Comparison of ENCODE assay signal across 18 cellular contexts in genomic region chr2:27736890-27737204, GRCh38. TPM values are rescaled to one million over a fixed set of nuclear protein-coding genes. Genes with fewer than 3 reads are reported as not detected.
DNase-seq lines count a peak whose midpoint lies in the region; ATAC-seq, FAIRE-seq and TF ChIP-seq lines count a peak whose summit lies in the region.
"Had no signal": no experiment of that assay in that cellular context is flagged by ENCODE, and none has a peak within 500 bp of the region (broad histone marks: within the 10 kb centered on the region; RNA-seq: fewer than 3 reads in every experiment).

No MANE protein-coding gene starts in this region.

- no peak overlapping the region for H3K27ac ChIP-seq in CD4-positive, alpha-beta memory T cell (ENCODE audit: low read depth, low read length)
- H3K27ac ChIP-seq in body of pancreas (peak overlapping the region in 3 of 4 donors; percentile 55 to 90 (median 87)), lung (ENCODE audit: low read depth in 1 of 2, low read length in 1 of 2) (peak overlapping the region; percentile 29 to 94), smooth muscle cell (ENCODE audit: low read depth) (peak overlapping the region; percentile 86)

- H3K27ac Mint-ChIP-seq in CD4-positive, alpha-beta memory T cell: peak overlapping the region in 2 of 7 donors; percentile 47 to 77
- H3K27ac Mint-ChIP-seq in activated T-helper 2 cell treated with anti-CD3 and anti-CD28 coated beads, Interferon-gamma antibody, Interleukin-2, Interleukin-4, amounts not matched to agents 10 μg/mL and 5 μg/mL and 100 μg/mL, durations not matched to agents 14 hours and 24 hours and 36 hours: no peak overlapping the region
- H3K27ac Mint-ChIP-seq: IgD-negative memory B cell had no signal

- H3F3A ChIP-seq in smooth muscle cell (ENCODE audit: low read depth): peaks cover 13% of the 10 kb centered on the region

- POLR2A ChIA-PET in CD4-positive, alpha-beta memory T cell (lab: Charles Lee; ENCODE audit: partially characterized antibody): no interaction called here

- CTCF ChIA-PET in CD4-positive, alpha-beta memory T cell (lab: Charles Lee; ENCODE audit: partially characterized antibody): interaction anchor here (2.2 kb wide), 1 partner anchor 14 kb away, joined by 6 read pairs; no protein-coding TSS in a partner anchor

- H3K9me3 ChIP-seq in CD4-positive, alpha-beta memory T cell (ENCODE audit: control insufficient read depth in 1 of 2, low read length in 2 of 2): no peaks in the 10 kb centered on the region
- H3K9me3 ChIP-seq in body of pancreas (no peaks in the 10 kb centered on the region), lung (ENCODE audit: control insufficient read depth in 2 of 2, insufficient read depth in 1 of 2, low read length in 1 of 2) (no peaks in the 10 kb centered on the region), smooth muscle cell (replicated peaks; ENCODE audit: low read depth) (no peaks in the 10 kb centered on the region)

- peaks cover 3 to 14% (median 9%) of the 10 kb centered on the region in 4 donors for H3K4me1 Mint-ChIP-seq in CD4-positive, alpha-beta memory T cell
- peaks cover 7% of the 10 kb centered on the region for H3K4me1 Mint-ChIP-seq in activated T-helper 2 cell treated with anti-CD3 and anti-CD28 coated beads, Interferon-gamma antibody, Interleukin-2, Interleukin-4, amounts not matched to agents 10 μg/mL and 5 μg/mL and 100 μg/mL, durations not matched to agents 14 hours and 24 hours and 36 hours (ENCODE audit: low read depth)
- H3K4me1 Mint-ChIP-seq: central memory CD8-positive, alpha-beta T cell had no signal

- TF ChIP-seq CTCF in body of pancreas (IDR thresholded peaks at IDR 0.05) (no peak), lung (IDR thresholded peaks at IDR 0.05; ENCODE audit: control extremely low read depth, extremely low read depth) (no peak), smooth muscle cell (IDR thresholded peaks at IDR 0.05; ENCODE audit: borderline replicate concordance, insufficient read depth, poor library complexity, severe bottlenecking) (no peak), D721Med (IDR thresholded peaks at IDR 0.05; ENCODE audit: insufficient read depth, missing control alignments) (no peak)

- no peaks in the 10 kb centered on the region for H3K36me3 Mint-ChIP-seq in CD4-positive, alpha-beta memory T cell
- no peaks in the 10 kb centered on the region for H3K36me3 Mint-ChIP-seq in activated T-helper 2 cell treated with anti-CD3 and anti-CD28 coated beads, Interferon-gamma antibody, Interleukin-2, Interleukin-4, amounts not matched to agents 10 μg/mL and 5 μg/mL and 100 μg/mL, durations not matched to agents 14 hours and 24 hours and 36 hours (ENCODE audit: low read depth)
- H3K36me3 Mint-ChIP-seq: activated naive CD4-positive, alpha-beta T cell treated with anti-CD3 and anti-CD28 coated beads, Interleukin-2, amount 50 U/mL, for 72 hours had no signal

- ATAC-seq in body of pancreas (no peak), lung (ENCODE audit: insufficient read depth, low FRiP score) (no peak)
- ATAC-seq: activated naive CD4-positive, alpha-beta T cell treated with anti-CD3 and anti-CD28 coated beads, Interleukin-2, amount 50 U/mL, for 72 hours had no signal

- no peak for DNase-seq in CD4-positive, alpha-beta memory T cell
- no peak for DNase-seq in body of pancreas
- DNase-seq in lung (ENCODE audit: low spot score): no peak
- DNase-seq in smooth muscle cell (lab: John Stamatoyannopoulos, UW; ENCODE audit: unreplicated experiment): no peak
- no peak for DNase-seq in NCI-H226
- DNase-seq in SKM-1 (lab: John Stamatoyannopoulos, UW; ENCODE audit: unreplicated experiment): no peak
- DNase-seq in D721Med (ENCODE audit: insufficient read length, low spot score): no peak
- DNase-seq in activated T-helper 2 cell treated with anti-CD3 and anti-CD28 coated beads, Interferon-gamma antibody, Interleukin-2, Interleukin-4, amounts not matched to agents 10 μg/mL and 5 μg/mL and 100 μg/mL, durations not matched to agents 14 hours and 24 hours and 36 hours (ENCODE audit: low spot score): no peak
- DNase-seq: activated CD8-positive, alpha-beta memory T cell treated with anti-CD3 and anti-CD28 coated beads, Interleukin-2, amount 50 U/mL, for 48 hours; DND-41; GOT3; NCI-H1048; retina; stimulated activated CD4-positive, alpha-beta T cell treated with anti-CD3 and anti-CD28 coated beads, Interleukin-4, amount 100 ng/mL, for 1 hour had no signal

- H3K36me3 ChIP-seq in CD4-positive, alpha-beta memory T cell (ENCODE audit: insufficient read depth, low read length): no peaks in the 10 kb centered on the region
- no peaks in the 10 kb centered on the region for H3K36me3 ChIP-seq in body of pancreas (replicated peaks in 1 of 2; ENCODE audit: insufficient read depth in 1 of 2, low read depth in 2 of 2)
- no peaks in the 10 kb centered on the region for H3K36me3 ChIP-seq in lung (ENCODE audit: control insufficient read depth in 2 of 2, insufficient read depth in 2 of 2, low read length in 2 of 2)
- H3K36me3 ChIP-seq in smooth muscle cell (ENCODE audit: low read depth): no peaks in the 10 kb centered on the region

- H3K4me2 ChIP-seq in smooth muscle cell: no peak overlapping the region

- no peak overlapping the region for H3K4me3 ChIP-seq in CD4-positive, alpha-beta memory T cell (ENCODE audit: low read length in 2 of 2)
- H3K4me3 ChIP-seq in body of pancreas: no peak overlapping the region
- H3K4me3 ChIP-seq in lung: no peak overlapping the region
- no peak overlapping the region for H3K4me3 ChIP-seq in smooth muscle cell

- no peaks in the 10 kb centered on the region for H4K20me1 ChIP-seq in smooth muscle cell (ENCODE audit: low read depth)

- no peak for FAIRE-seq in D721Med (lab: Jason Lieb, UNC)
- FAIRE-seq: frontal cortex had no signal

- 94 to 97% methylated on average over 6 of the region's 6 CpGs for WGBS in body of pancreas, 2 donors
- 98 to 100% methylated on average over 6 of the region's 6 CpGs for WGBS in lung, 2 donors
- 99% methylated on average over 6 of the region's 6 CpGs for WGBS in smooth muscle cell (ENCODE audit: low lambda C conversion rate)

- H3K9me3 Mint-ChIP-seq in CD4-positive, alpha-beta memory T cell: no peaks in the 10 kb centered on the region
- no peaks in the 10 kb centered on the region for H3K9me3 Mint-ChIP-seq in activated T-helper 2 cell treated with anti-CD3 and anti-CD28 coated beads, Interferon-gamma antibody, Interleukin-2, Interleukin-4, amounts not matched to agents 10 μg/mL and 5 μg/mL and 100 μg/mL, durations not matched to agents 14 hours and 24 hours and 36 hours
- H3K9me3 Mint-ChIP-seq: activated naive CD4-positive, alpha-beta T cell treated with anti-CD3 and anti-CD28 coated beads, Interleukin-2, amount 50 U/mL, for 72 hours; central memory CD8-positive, alpha-beta T cell had no signal

- H3K4me3 Mint-ChIP-seq in CD4-positive, alpha-beta memory T cell: peak overlapping the region in 6 of 8 donors; percentile 15 to 59 (median 34)
- no peak overlapping the region for H3K4me3 Mint-ChIP-seq in activated T-helper 2 cell treated with anti-CD3 and anti-CD28 coated beads, Interferon-gamma antibody, Interleukin-2, Interleukin-4, amounts not matched to agents 10 μg/mL and 5 μg/mL and 100 μg/mL, durations not matched to agents 14 hours and 24 hours and 36 hours (ENCODE audit: low read depth)
- H3K4me3 Mint-ChIP-seq: central memory CD8-positive, alpha-beta T cell had no signal

- peak overlapping the region; percentile 48 for H3K9ac ChIP-seq in smooth muscle cell (ENCODE audit: low read depth)

- H2AFZ ChIP-seq in smooth muscle cell (ENCODE audit: low read depth): no peak overlapping the region

- TF ChIP-seq POLR2A in body of pancreas (IDR thresholded peaks at IDR 0.05): no peak

- intact Hi-C loops in CD4-positive, alpha-beta memory T cell (cut with micrococcal nuclease): no loop called here
- intact Hi-C loops in body of pancreas (cut with DNase I): no loop called here
- intact Hi-C loops in activated T-helper 2 cell treated with anti-CD3 and anti-CD28 coated beads, Interferon-gamma antibody, Interleukin-2, Interleukin-4, amounts not matched to agents 10 μg/mL and 5 μg/mL and 100 μg/mL, durations not matched to agents 14 hours and 24 hours and 36 hours (cut with micrococcal nuclease): no loop called here

- no peaks in the 10 kb centered on the region for H3K79me2 ChIP-seq in smooth muscle cell (ENCODE audit: low read depth)

- peaks cover 0 to 1% of the 10 kb centered on the region in 2 donors for H3K27me3 Mint-ChIP-seq in CD4-positive, alpha-beta memory T cell
- no peaks in the 10 kb centered on the region for H3K27me3 Mint-ChIP-seq in activated T-helper 2 cell treated with anti-CD3 and anti-CD28 coated beads, Interferon-gamma antibody, Interleukin-2, Interleukin-4, amounts not matched to agents 10 μg/mL and 5 μg/mL and 100 μg/mL, durations not matched to agents 14 hours and 24 hours and 36 hours (ENCODE audit: low read depth)
- H3K27me3 Mint-ChIP-seq: central memory CD8-positive, alpha-beta T cell had no signal

- H3K4me1 ChIP-seq in CD4-positive, alpha-beta memory T cell (ENCODE audit: insufficient read depth, low read length): peaks cover 6% of the 10 kb centered on the region
- H3K4me1 ChIP-seq in body of pancreas: peaks cover 36% of the 10 kb centered on the region
- H3K4me1 ChIP-seq in lung (ENCODE audit: control insufficient read depth in 2 of 2, insufficient read depth in 2 of 2, low read length in 2 of 2): peaks cover 11 to 23% of the 10 kb centered on the region in 2 donors
- H3K4me1 ChIP-seq in smooth muscle cell (ENCODE audit: low read depth): peaks cover 13% of the 10 kb centered on the region

- no peaks in the 10 kb centered on the region for H3K27me3 ChIP-seq in CD4-positive, alpha-beta memory T cell (ENCODE audit: insufficient read depth, low read length)
- H3K27me3 ChIP-seq in body of pancreas: no peaks in the 10 kb centered on the region
- H3K27me3 ChIP-seq in lung (ENCODE audit: control insufficient read depth, insufficient read depth): no peaks in the 10 kb centered on the region
- no peaks in the 10 kb centered on the region for H3K27me3 ChIP-seq in smooth muscle cell (ENCODE audit: low read depth)

RNA-seq across cellular contexts. Expression of gene MRPL33, which starts 34.7 kb away (rescaled TPM):
- 10 to 100 TPM; 36.2 to 43.4 TPM for total RNA-seq in CD4-positive, alpha-beta memory T cell
- 100 to 1,000 TPM; 240 to 246 TPM for polyA plus RNA-seq in CD4-positive, alpha-beta memory T cell
- total RNA-seq in body of pancreas (10 to 100 TPM; 26.5 to 92.0 TPM), lung (100 to 1,000 TPM in 1 of 2 donors, 10 to 100 TPM in 1; 59.9 to 174 TPM), smooth muscle cell (94.5 and 142 TPM in 2 replicates)
- polyA plus RNA-seq in lung (100 to 1,000 TPM in 1 of 2 donors, 10 to 100 TPM in 1; 92.4 to 153 TPM), smooth muscle cell (192 and 193 TPM in 2 replicates)
- 57.7 and 58.9 TPM in 2 replicates for total RNA-seq in activated T-helper 2 cell treated with anti-CD3 and anti-CD28 coated beads, Interferon-gamma antibody, Interleukin-2, Interleukin-4, amounts not matched to agents 10 μg/mL and 5 μg/mL and 100 μg/mL, durations not matched to agents 14 hours and 24 hours and 36 hours
